Comparison of ENCODE assay signal across 9 cellular contexts in genomic region chr1:119948342-119949214, GRCh38. TPM values are rescaled to one million over a fixed set of nuclear protein-coding genes. Genes with fewer than 3 reads are reported as not detected.
DNase-seq lines count a peak whose midpoint lies in the region; ATAC-seq, FAIRE-seq and TF ChIP-seq lines count a peak whose summit lies in the region.
"Had no signal": no experiment of that assay in that cellular context is flagged by ENCODE, and none has a peak within 500 bp of the region (broad histone marks: within the 10 kb centered on the region; RNA-seq: fewer than 3 reads in every experiment).

No MANE protein-coding gene starts in this region.

- TF ChIP-seq CTCF in 22Rv1 (IDR thresholded peaks at IDR 0.05) (peak; percentile 89), epithelial cell of esophagus (IDR thresholded peaks at IDR 0.05; ENCODE audit: insufficient read depth, low read depth, low read length, missing control alignments) (peak; percentile 96)

- DNase-seq in GM18507 (ENCODE audit: extremely low spot score, insufficient read length, low read depth) (peak; percentile 17), HTR-8/SVneo (ENCODE audit: insufficient read length, low spot score) (peak; percentile 33), NOMO-1 treated with dmso at 0.1 percent for 144 hours (lab: John Stamatoyannopoulos, UW; ENCODE audit: unreplicated experiment) (peak; percentile 41), epithelial cell of esophagus (ENCODE audit: low read depth) (peak; percentile 76), naive B cell (peak; percentile 52)
- DNase-seq in activated CD8-positive, alpha-beta memory T cell treated with anti-CD3 and anti-CD28 coated beads, Interleukin-2, amount 10 ng/mL, durations not matched to agents 7 days and 5 days: peak; percentile 84
- peak; percentile 58 for DNase-seq in stimulated activated CD8-positive, alpha-beta memory T cell treated with anti-CD3 and anti-CD28 coated beads, Interleukin-7, amount 100 ng/mL, for 24 hours (ENCODE audit: low read depth)

- FAIRE-seq in GM18507 (lab: Jason Lieb, UNC) (peak; percentile 68), HTR-8/SVneo (lab: Jason Lieb, UNC) (no peak)

- H3K27ac Mint-ChIP-seq in activated CD8-positive, alpha-beta memory T cell treated with anti-CD3 and anti-CD28 coated beads, Interleukin-2, amount 10 ng/mL, durations not matched to agents 7 days and 5 days: no peak overlapping the region
- H3K27ac Mint-ChIP-seq in naive B cell: peak overlapping the region in 2 of 6 donors; percentile 20 to 47

- H3K27me3 Mint-ChIP-seq in activated CD8-positive, alpha-beta memory T cell treated with anti-CD3 and anti-CD28 coated beads, Interleukin-2, amount 10 ng/mL, durations not matched to agents 7 days and 5 days: no peaks in the 10 kb centered on the region
- no peaks in the 10 kb centered on the region for H3K27me3 Mint-ChIP-seq in naive B cell

- peak; percentile 83 for ATAC-seq in activated CD8-positive, alpha-beta memory T cell treated with anti-CD3 and anti-CD28 coated beads, Interleukin-2, amount 10 ng/mL, durations not matched to agents 7 days and 5 days
- peak; percentile 56 to 78 for ATAC-seq in naive B cell (ENCODE audit: low read depth in 2 of 2)

- peaks cover 9% of the 10 kb centered on the region for H3K4me1 Mint-ChIP-seq in activated CD8-positive, alpha-beta memory T cell treated with anti-CD3 and anti-CD28 coated beads, Interleukin-2, amount 10 ng/mL, durations not matched to agents 7 days and 5 days
- H3K4me1 Mint-ChIP-seq in naive B cell: peaks cover 0 to 7% (median 0%) of the 10 kb centered on the region in 3 donors

- CTCF ChIA-PET in activated CD8-positive, alpha-beta memory T cell treated with anti-CD3 and anti-CD28 coated beads, Interleukin-2, amount 10 ng/mL, durations not matched to agents 7 days and 5 days (lab: Charles Lee): interaction anchor here (0.6 to 2.8 kb wide), 23 partner anchors 8 to 227 kb away, joined by 3 to 14 read pairs (median 4); no protein-coding TSS in a partner anchor

- H3K36me3 Mint-ChIP-seq in activated CD8-positive, alpha-beta memory T cell treated with anti-CD3 and anti-CD28 coated beads, Interleukin-2, amount 10 ng/mL, durations not matched to agents 7 days and 5 days: peaks cover 28% of the 10 kb centered on the region
- peaks cover 0 to 14% of the 10 kb centered on the region in 2 donors for H3K36me3 Mint-ChIP-seq in naive B cell

- no peaks in the 10 kb centered on the region for H3K9me3 Mint-ChIP-seq in activated CD8-positive, alpha-beta memory T cell treated with anti-CD3 and anti-CD28 coated beads, Interleukin-2, amount 10 ng/mL, durations not matched to agents 7 days and 5 days (ENCODE audit: low read depth)
- H3K9me3 Mint-ChIP-seq in naive B cell: no peaks in the 10 kb centered on the region

- no peak overlapping the region for H3K4me3 Mint-ChIP-seq in activated CD8-positive, alpha-beta memory T cell treated with anti-CD3 and anti-CD28 coated beads, Interleukin-2, amount 10 ng/mL, durations not matched to agents 7 days and 5 days
- no peak overlapping the region for H3K4me3 Mint-ChIP-seq in naive B cell

- no peak overlapping the region for H3K27ac ChIP-seq in 22Rv1

- H3K4me3 ChIP-seq in epithelial cell of esophagus (ENCODE audit: low read length): no peak overlapping the region

RNA-seq across cellular contexts. Expression of gene ADAM30, which starts 52.3 kb away (rescaled TPM):
- not detected for total RNA-seq in activated CD8-positive, alpha-beta memory T cell treated with anti-CD3 and anti-CD28 coated beads, Interleukin-2, amount 10 ng/mL, durations not matched to agents 7 days and 5 days
- not detected for polyA plus RNA-seq in naive B cell (ENCODE audit: low read depth in 6 of 6)
- total RNA-seq: urinary bladder had no signal
- polyA plus RNA-seq: urinary bladder had no signal

Comparison
In these comparisons a context has a peak if more than half of its experiments do, and no peak if none do; other contexts are left out.
1. DNase-seq: peak in every context shown above with its lines; median percentile 84 in activated CD8-positive, alpha-beta memory T cell treated with anti-CD3 and anti-CD28 coated beads, Interleukin-2, amount 10 ng/mL, durations not matched to agents 7 days and 5 days; 76 in epithelial cell of esophagus; 58 in stimulated activated CD8-positive, alpha-beta memory T cell treated with anti-CD3 and anti-CD28 coated beads, Interleukin-7, amount 100 ng/mL, for 24 hours; 52 in naive B cell; 41 in NOMO-1 treated with dmso at 0.1 percent for 144 hours; 33 in HTR-8/SVneo; 17 in GM18507.